ENCODE assay signal across 8 cellular contexts in genomic region chr4:1578968-1579833, GRCh38.
DNase-seq lines count a peak whose midpoint lies in the region; ATAC-seq and TF ChIP-seq lines count a peak whose summit lies in the region.

No MANE protein-coding gene starts in this region.

- H3K9me3 ChIP-seq in Peyer's patch (peaks cover 0 to 4% (median 0%) of the 10 kb centered on the region in 4 donors), stomach smooth muscle (ENCODE audit: control insufficient read depth in 2 of 2, low read length in 2 of 2) (no peaks in the 10 kb centered on the region)

- no peaks in the 10 kb centered on the region for H3K36me3 Mint-ChIP-seq in activated T-cell treated with anti-CD3 and anti-CD28 coated beads, Interleukin-2, amount 50 U/mL, for 72 hours (ENCODE audit: insufficient read depth in 2 of 2)
- H3K36me3 Mint-ChIP-seq in nephron progenitor cell (ENCODE audit: low read depth): no peaks in the 10 kb centered on the region

- H3K27ac ChIP-seq in Peyer's patch (peak overlapping the region; percentile 78 to 91 (median 81)), stomach smooth muscle (ENCODE audit: low read length) (peak overlapping the region; percentile 41)

- no peaks in the 10 kb centered on the region for H3K27me3 ChIP-seq in Peyer's patch
- H3K27me3 ChIP-seq in stomach smooth muscle (ENCODE audit: control insufficient read depth in 1 of 2, insufficient read depth in 2 of 2, low read length in 2 of 2): peaks cover 2 to 7% of the 10 kb centered on the region in 2 donors

- peak overlapping the region; percentile 15 to 36 for H3K9ac ChIP-seq in stomach smooth muscle (ENCODE audit: low read length in 2 of 2)

- peak overlapping the region; percentile 81 to 86 for H3K4me3 Mint-ChIP-seq in activated T-cell treated with anti-CD3 and anti-CD28 coated beads, Interleukin-2, amount 50 U/mL, for 72 hours
- H3K4me3 Mint-ChIP-seq in nephron progenitor cell: peak overlapping the region; percentile 66

- H3K9me3 Mint-ChIP-seq in activated T-cell treated with anti-CD3 and anti-CD28 coated beads, Interleukin-2, amount 50 U/mL, for 72 hours: no peaks in the 10 kb centered on the region
- H3K9me3 Mint-ChIP-seq in nephron progenitor cell: peaks cover 8% of the 10 kb centered on the region

- TF ChIP-seq CTCF in GM20000 (IDR thresholded peaks at IDR 0.05; ENCODE audit: extremely low read depth, missing control alignments): peak; percentile 21
- TF ChIP-seq CTCF in Peyer's patch (IDR thresholded peaks at IDR 0.05): peak in 5 of 6 experiments; percentile 24 to 94 (median 39)
- TF ChIP-seq CTCF in fibroblast of mammary gland (conservative IDR thresholded peaks at IDR 0.05; ENCODE audit: control insufficient read depth, insufficient read depth, low read depth, low read length): no peak
- TF ChIP-seq CTCF in nephron progenitor cell (IDR thresholded peaks at IDR 0.05): peak; percentile 41

- H3K4me1 ChIP-seq in Peyer's patch (peaks cover 0 to 15% (median 1%) of the 10 kb centered on the region in 4 donors), stomach smooth muscle (ENCODE audit: control insufficient read depth, insufficient read depth, low read length) (peaks cover 11% of the 10 kb centered on the region)

- DNase-seq in 8988T (peak; percentile 94), GM20000 (ENCODE audit: low spot score) (peak; percentile 93), Peyer's patch (peak; percentile 62 to 90 (median 81)), fibroblast of mammary gland (ENCODE audit: low read depth) (peak; percentile 84), nephron progenitor cell (peak; percentile 80), NCI-H2081 treated with DMSO at 0.1 percent for 48 hours (lab: John Stamatoyannopoulos, UW) (no peak)
- DNase-seq in activated T-cell treated with anti-CD3 and anti-CD28 coated beads, Interleukin-2, amount 50 U/mL, for 72 hours: peak; percentile 83 to 86

- H3K27ac Mint-ChIP-seq in activated T-cell treated with anti-CD3 and anti-CD28 coated beads, Interleukin-2, amount 50 U/mL, for 72 hours: no peak overlapping the region
- no peak overlapping the region for H3K27ac Mint-ChIP-seq in nephron progenitor cell

- no peaks in the 10 kb centered on the region for H3K27me3 Mint-ChIP-seq in activated T-cell treated with anti-CD3 and anti-CD28 coated beads, Interleukin-2, amount 50 U/mL, for 72 hours (ENCODE audit: low read depth)
- peaks cover 47% of the 10 kb centered on the region for H3K27me3 Mint-ChIP-seq in nephron progenitor cell (ENCODE audit: low read depth, poor library complexity)

- H3K36me3 ChIP-seq in Peyer's patch (no peaks in the 10 kb centered on the region), stomach smooth muscle (ENCODE audit: control insufficient read depth in 2 of 2, insufficient read depth in 2 of 2, low read length in 2 of 2) (no peaks in the 10 kb centered on the region)

- H3K4me1 Mint-ChIP-seq in activated T-cell treated with anti-CD3 and anti-CD28 coated beads, Interleukin-2, amount 50 U/mL, for 72 hours (ENCODE audit: low read depth): peaks cover 10% of the 10 kb centered on the region
- peaks cover 31% of the 10 kb centered on the region for H3K4me1 Mint-ChIP-seq in nephron progenitor cell

- TF ChIP-seq POLR2A in Peyer's patch (IDR thresholded peaks at IDR 0.05): peak in 1 of 2 donors; percentile 20

- ATAC-seq in activated T-cell treated with anti-CD3 and anti-CD28 coated beads, Interleukin-2, amount 50 U/mL, for 72 hours (replicated peaks in 1 of 2): peak; percentile 63 to 69

- H3K4me3 ChIP-seq in Peyer's patch (peak overlapping the region; percentile 61 to 76 (median 68)), fibroblast of mammary gland (ENCODE audit: control insufficient read depth, low read depth, low read length) (peak overlapping the region; percentile 49), stomach smooth muscle (ENCODE audit: low read length in 2 of 2) (peak overlapping the region; percentile 74 to 76)
